In the genomic region with DNA sequence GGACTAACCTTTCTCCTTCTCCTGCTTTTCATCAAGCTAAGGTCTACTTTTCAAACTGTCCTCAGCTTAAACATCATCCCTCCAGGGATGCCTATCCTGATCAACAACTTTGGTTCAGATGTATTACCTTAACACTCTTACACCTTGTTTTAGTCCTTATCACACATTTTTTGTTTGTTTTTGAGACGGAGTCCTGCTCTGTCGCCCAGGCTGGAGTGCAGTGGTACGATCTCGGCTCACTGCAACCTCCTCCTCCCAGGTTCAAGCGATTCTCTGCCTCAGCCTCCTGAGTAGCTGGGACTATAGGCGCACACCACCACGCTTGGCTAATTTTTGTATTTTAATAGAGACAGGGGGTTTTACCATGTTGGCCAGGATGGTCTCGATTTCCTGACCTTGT, we compare ENCODE assay signal across 9 cellular contexts. TPM values are rescaled to one million over a fixed set of nuclear protein-coding genes. Genes with fewer than 3 reads are reported as not detected.
DNase-seq lines count a peak whose midpoint lies in the region; ATAC-seq, FAIRE-seq and TF ChIP-seq lines count a peak whose summit lies in the region.
"Not testable (repeated sequence)": the region's sequence is repeated elsewhere in the genome, so short reads cannot be mapped to it uniquely, and the experiment has no call there.
"Had no signal": no experiment of that assay in that cellular context is flagged by ENCODE, and none has a peak within 500 bp of the region (broad histone marks: within the 10 kb centered on the region; RNA-seq: fewer than 3 reads in every experiment).

No MANE protein-coding gene starts in this region.

- H3K56ac ChIP-seq in H1 (replicated peaks; ENCODE audit: insufficient read length, low read depth, low read length) = not testable (repeated sequence)

- H3K79me2 ChIP-seq in SU-DHL-6 (ENCODE audit: insufficient read depth, low read length) (peaks cover 33% of the 10 kb centered on the region), H1 (ENCODE audit: control insufficient read depth in 1 of 2, insufficient read depth in 2 of 2, low read length in 2 of 2) (peaks cover 7 to 33% of the 10 kb centered on the region in 2 experiments), neural cell (replicated peaks; ENCODE audit: insufficient read depth, low read length) (peaks cover 28% of the 10 kb centered on the region)

- not testable (repeated sequence) for H4K5ac ChIP-seq in H1 (ENCODE audit: insufficient read length, low read depth, low read length)

- peak overlapping the region; percentile 80 to 94 (median 88) for H3K9ac ChIP-seq in BLaER1 treated with 17β-estradiol and CSF1 and Interleukin-3, amounts not matched to agents 10 nM and 100 nM
- H3K9ac ChIP-seq in HUES6 (ENCODE audit: low read length) (peak overlapping the region; percentile 81), SU-DHL-6 (ENCODE audit: low read length) (peak overlapping the region; percentile 83), H1 (replicated peaks in 1 of 4; ENCODE audit: extremely low read depth in 1 of 4, low read depth in 3 of 4, low read length in 3 of 4) (peak overlapping the region in 1 of 4 experiments; percentile 52; a peak in 2 of 7 replicates), iPS-20b (ENCODE audit: low read depth, low read length) (peak overlapping the region; percentile 98; the same call in 1 of the 2 replicates), neural cell (ENCODE audit: low read length) (peak overlapping the region; percentile 87)

- H3K14ac ChIP-seq in H1 (ENCODE audit: insufficient read length) = not testable (repeated sequence)

- not testable (repeated sequence) for H2BK12ac ChIP-seq in H1 (ENCODE audit: low read depth, low read length)

- not testable (repeated sequence) for TF ChIP-seq EP300 in H1 (IDR thresholded peaks at IDR 0.05; ENCODE audit: borderline replicate concordance in 1 of 2, low read depth in 2 of 2, low read length in 2 of 2); neural cell (conservative IDR thresholded peaks at IDR 0.05; ENCODE audit: poor library complexity, severe bottlenecking)

- POLR2A ChIA-PET in H1 (lab: Charles Lee; ENCODE audit: partially characterized antibody) = interaction anchor here (1.0 to 2.7 kb wide), 9 partner anchors 10 to 141 kb away, joined by 3 to 13 read pairs (median 6); a partner anchor contains a TSS

- H3K36me3 ChIP-seq in BLaER1 treated with 17β-estradiol and CSF1 and Interleukin-3, amounts not matched to agents 10 nM and 100 nM = peaks cover 24 to 38% (median 34%) of the 10 kb centered on the region in 11 experiments
- peaks cover 28% of the 10 kb centered on the region for H3K36me3 ChIP-seq in HUES6 (ENCODE audit: control insufficient read depth, insufficient read depth, low read length)
- not testable (repeated sequence) for H3K36me3 ChIP-seq in SU-DHL-6 (ENCODE audit: low read length); neural cell (ENCODE audit: insufficient read depth, low read length)
- peaks cover 6 to 24% (median 20%) of the 10 kb centered on the region in 4 experiments; a peak in 7 of 8 replicates for H3K36me3 ChIP-seq in H1 (ENCODE audit: control insufficient read depth in 2 of 4, insufficient read depth in 4 of 4, low read length in 3 of 4)
- peaks cover 24% of the 10 kb centered on the region for H3K36me3 ChIP-seq in iPS-20b (ENCODE audit: insufficient read depth, low read depth, low read length)

- not testable (repeated sequence) for H3K23me2 ChIP-seq in H1 (ENCODE audit: low read depth, low read length)

- not testable (repeated sequence) for ATAC-seq in activated naive CD4-positive, alpha-beta T cell treated with anti-CD3 and anti-CD28 coated beads, Interleukin-2, amount 50 U/mL, for 72 hours; stimulated activated naive CD8-positive, alpha-beta T cell treated with anti-CD3 and anti-CD28 coated beads, Interleukin-15, amount 100 ng/mL, for 72 hours

- H3K9me2 ChIP-seq in SU-DHL-6 (replicated peaks; ENCODE audit: insufficient read depth, low read length); neural cell (ENCODE audit: insufficient read depth, low read length): not testable (repeated sequence)

- TF ChIP-seq RAD21 in H1 (IDR thresholded peaks at IDR 0.05 in 1 of 2, conservative IDR thresholded peaks at IDR 0.05 in 1 of 2; ENCODE audit: low read depth in 2 of 2, low read length in 2 of 2); neural cell (conservative IDR thresholded peaks at IDR 0.05): not testable (repeated sequence)

- H2BK120ac ChIP-seq in H1 (replicated peaks; ENCODE audit: low read depth, low read length) = not testable (repeated sequence)

- H3K4ac ChIP-seq in H1 (replicated peaks; ENCODE audit: insufficient read length, low read depth, low read length) = not testable (repeated sequence)

- peaks cover 22 to 29% (median 24%) of the 10 kb centered on the region in 10 experiments for H3K4me1 ChIP-seq in BLaER1 treated with 17β-estradiol and CSF1 and Interleukin-3, amounts not matched to agents 10 nM and 100 nM
- not testable (repeated sequence) for H3K4me1 ChIP-seq in HUES6 (ENCODE audit: control insufficient read depth, insufficient read depth, low read length); H1 (replicated peaks in 1 of 4; ENCODE audit: control insufficient read depth in 3 of 4, insufficient read depth in 4 of 4, low read length in 3 of 4); iPS-20b (ENCODE audit: insufficient read depth, low read length)

- not testable (repeated sequence) for H3K18ac ChIP-seq in H1 (ENCODE audit: extremely low read depth, low read length)

- CTCF ChIA-PET in H1 (lab: Charles Lee; ENCODE audit: partially characterized antibody) = interaction anchor here (1.0 to 1.2 kb wide), 3 partner anchors 13 to 63 kb away, joined by 3 to 5 read pairs (median 4); a partner anchor contains a TSS

- TF ChIP-seq POLR2A in H1 (IDR thresholded peaks at IDR 0.05; ENCODE audit: control extremely low read depth in 1 of 2, low read depth in 2 of 2, low read length in 2 of 2) = not testable (repeated sequence)

- not testable (repeated sequence) for H3K9me3 ChIP-seq in BLaER1 treated with 17β-estradiol and CSF1 and Interleukin-3, amounts not matched to agents 10 nM and 100 nM (replicated peaks in 1 of 11); HUES6 (ENCODE audit: control insufficient read depth, insufficient read depth, low read depth, low read length); SU-DHL-6 (ENCODE audit: insufficient read depth, low read length); H1 (ENCODE audit: insufficient read depth in 2 of 2, low read depth in 1 of 2, low read length in 1 of 2); iPS-20b (ENCODE audit: insufficient read depth, low read depth, low read length); neural cell (ENCODE audit: low read length)

- peak overlapping the region; percentile 67 to 89 (median 79) for H3K4me3 ChIP-seq in BLaER1 treated with 17β-estradiol and CSF1 and Interleukin-3, amounts not matched to agents 10 nM and 100 nM
- peak overlapping the region; percentile 96 for H3K4me3 ChIP-seq in HUES6 (ENCODE audit: low read depth, low read length)
- H3K4me3 ChIP-seq in SU-DHL-6 (ENCODE audit: insufficient read depth, low read length, poor library complexity, severe bottlenecking) = peak overlapping the region; percentile 88
- peak overlapping the region; percentile 70 to 98 (median 95); a peak in 5 of 8 replicates for H3K4me3 ChIP-seq in H1 (ENCODE audit: extremely low read depth in 1 of 4, insufficient read depth in 2 of 4, low read depth in 3 of 4, low read length in 4 of 4)
- H3K4me3 ChIP-seq in iPS-20b (ENCODE audit: low read length) = peak overlapping the region; percentile 100
- H3K4me3 ChIP-seq in neural cell (ENCODE audit: low read length) = peak overlapping the region; percentile 70

- H4K8ac ChIP-seq in H1 (ENCODE audit: extremely low read depth, insufficient read depth, low read length) = not testable (repeated sequence)

- DNase-seq in activated naive CD4-positive, alpha-beta T cell treated with anti-CD3 and anti-CD28 coated beads, Interleukin-2, amount 50 U/mL, for 72 hours (ENCODE audit: low spot score in 2 of 2); H1 (ENCODE audit: low read depth in 1 of 2, low spot score in 2 of 2); stimulated activated naive CD8-positive, alpha-beta T cell treated with anti-CD3 and anti-CD28 coated beads, Interleukin-15, amount 100 ng/mL, for 72 hours: not testable (repeated sequence)

- H2BK20ac ChIP-seq in H1 (ENCODE audit: low read length) = not testable (repeated sequence)

- H4K20me1 ChIP-seq in BLaER1 treated with 17β-estradiol and CSF1 and Interleukin-3, amounts not matched to agents 10 nM and 100 nM; SU-DHL-6 (ENCODE audit: low read depth, low read length); H1 (replicated peaks in 1 of 2; ENCODE audit: control insufficient read depth in 1 of 2, insufficient read depth in 2 of 2, low read length in 2 of 2); neural cell (ENCODE audit: insufficient read depth): not testable (repeated sequence)

- FAIRE-seq in H1 (lab: Jason Lieb, UNC) = not testable (repeated sequence)

- not testable (repeated sequence) for H3F3A ChIP-seq in SU-DHL-6 (ENCODE audit: insufficient read depth); neural cell (ENCODE audit: insufficient read depth, low read length, poor library complexity, severe bottlenecking)

- not testable (repeated sequence) for H4K91ac ChIP-seq in H1 (replicated peaks; ENCODE audit: insufficient read length, low read length)

- not testable (repeated sequence) for H3K79me1 ChIP-seq in H1 (ENCODE audit: low read depth, low read length)

- WGBS in H1 (ENCODE audit: extremely low coverage in 1 of 2, insufficient coverage in 1 of 2, insufficient read length in 1 of 2, insufficient replicate concordance in 2 of 2, low coverage in 1 of 2, low lambda C conversion rate in 2 of 2, missing lambda C conversion rate in 1 of 2), 2 experiments = 84% methylated on average over 8 of the region's 8 CpGs; no CpG with 5 or more reads in 1 of the 2 experiments

- peak overlapping the region; percentile 91 to 93 for H3K27ac Mint-ChIP-seq in activated naive CD4-positive, alpha-beta T cell treated with anti-CD3 and anti-CD28 coated beads, Interleukin-2, amount 50 U/mL, for 72 hours
- peak overlapping the region in 1 of 2 donors; percentile 75 for H3K27ac Mint-ChIP-seq in stimulated activated naive CD8-positive, alpha-beta T cell treated with anti-CD3 and anti-CD28 coated beads, Interleukin-15, amount 100 ng/mL, for 72 hours

- not testable (repeated sequence) for H2AFZ ChIP-seq in SU-DHL-6 (ENCODE audit: low read depth, low read length, severe bottlenecking); H1 (ENCODE audit: low read length); neural cell (ENCODE audit: low read depth, low read length)

- peak overlapping the region; percentile 98 to 99 for H3K4me3 Mint-ChIP-seq in stimulated activated naive CD8-positive, alpha-beta T cell treated with anti-CD3 and anti-CD28 coated beads, Interleukin-15, amount 100 ng/mL, for 72 hours

- H2AK5ac ChIP-seq in H1 (ENCODE audit: low read depth, low read length) = not testable (repeated sequence)

- H2BK5ac ChIP-seq in H1 (ENCODE audit: low read depth, low read length) = not testable (repeated sequence)

- not testable (repeated sequence) for TF ChIP-seq CTCF in SU-DHL-6 (IDR thresholded peaks at IDR 0.05; ENCODE audit: insufficient read depth, low read length, poor library complexity, severe bottlenecking); H1 (IDR thresholded peaks at IDR 0.05; ENCODE audit: control extremely low read depth in 1 of 3, insufficient read depth in 1 of 3, low read depth in 1 of 3, low read length in 3 of 3); neural cell (IDR thresholded peaks at IDR 0.05; ENCODE audit: poor library complexity, severe bottlenecking)

- H3K27ac ChIP-seq in BLaER1 treated with 17β-estradiol and CSF1 and Interleukin-3, amounts not matched to agents 10 nM and 100 nM = peak overlapping the region in 10 of 11 experiments; percentile 79 to 93 (median 88); a peak in 15 of 22 replicates
- not testable (repeated sequence) for H3K27ac ChIP-seq in HUES6 (ENCODE audit: low read depth, low read length); SU-DHL-6 (ENCODE audit: low read depth, low read length); H1 (ENCODE audit: low read depth, low read length); iPS-20b (ENCODE audit: low read length); neural cell (ENCODE audit: low read length)

- peak overlapping the region; percentile 88 to 98 (median 94) for H3K4me2 ChIP-seq in BLaER1 treated with 17β-estradiol and CSF1 and Interleukin-3, amounts not matched to agents 10 nM and 100 nM
- H3K4me2 ChIP-seq in SU-DHL-6 (ENCODE audit: low read depth, low read length, poor library complexity, severe bottlenecking) (peak overlapping the region; percentile 90), H1 (ENCODE audit: insufficient read depth in 1 of 2, low read depth in 2 of 2, low read length in 2 of 2) (peak overlapping the region; percentile 70 to 73), neural cell (ENCODE audit: low read length) (peak overlapping the region; percentile 83)

- not testable (repeated sequence) for H3K27me3 Mint-ChIP-seq in stimulated activated naive CD8-positive, alpha-beta T cell treated with anti-CD3 and anti-CD28 coated beads, Interleukin-15, amount 100 ng/mL, for 72 hours

- peaks cover 11 to 23% of the 10 kb centered on the region in 2 donors for H3K36me3 Mint-ChIP-seq in activated naive CD4-positive, alpha-beta T cell treated with anti-CD3 and anti-CD28 coated beads, Interleukin-2, amount 50 U/mL, for 72 hours

- H2BK15ac ChIP-seq in H1 (ENCODE audit: low read length) = not testable (repeated sequence)

- H3K23ac ChIP-seq in H1 (ENCODE audit: insufficient read length) = not testable (repeated sequence)

- peaks cover 22% of the 10 kb centered on the region for H3K4me1 Mint-ChIP-seq in stimulated activated naive CD8-positive, alpha-beta T cell treated with anti-CD3 and anti-CD28 coated beads, Interleukin-15, amount 100 ng/mL, for 72 hours

- not testable (repeated sequence) for H3K27me3 ChIP-seq in BLaER1 treated with 17β-estradiol and CSF1 and Interleukin-3, amounts not matched to agents 10 nM and 100 nM; HUES6 (ENCODE audit: control insufficient read depth, insufficient read depth, low read length); SU-DHL-6 (ENCODE audit: low read length); H1 (replicated peaks in 1 of 4; ENCODE audit: control insufficient read depth in 3 of 4, extremely low read depth in 1 of 4, insufficient read depth in 3 of 4, low read length in 3 of 4); iPS-20b (ENCODE audit: insufficient read depth, low read length); neural cell (ENCODE audit: insufficient read depth, low read depth, low read length)

- H3K9me3 Mint-ChIP-seq in activated naive CD4-positive, alpha-beta T cell treated with anti-CD3 and anti-CD28 coated beads, Interleukin-2, amount 50 U/mL, for 72 hours; stimulated activated naive CD8-positive, alpha-beta T cell treated with anti-CD3 and anti-CD28 coated beads, Interleukin-15, amount 100 ng/mL, for 72 hours: not testable (repeated sequence)

RNA-seq across cellular contexts. Expression of a gene that starts 1.3 kb away (rescaled TPM):
- 10 to 100 TPM; 61.3 to 67.0 TPM for total RNA-seq in activated naive CD4-positive, alpha-beta T cell treated with anti-CD3 and anti-CD28 coated beads, Interleukin-2, amount 50 U/mL, for 72 hours
- total RNA-seq in H1 (2021; fragmentation: NEBNext Ultra II Directional; extraction: Animal tissue kit (Norgen Biotek cat#: 25700)) = 114 and 121 TPM in 2 replicates
- polyA plus RNA-seq in H1 (2011; rRNA removed) = 86.6 and 86.8 TPM in 2 replicates
- 99.8 TPM for polyA plus RNA-seq in H1 (2011; cell fraction: cytosol; rRNA removed)
- 61.7 TPM for polyA plus RNA-seq in H1 (2011; cell fraction: nucleus; rRNA removed)
- 65.7 to 82.1 TPM (median 76.8 TPM) in 4 replicates for polyA plus RNA-seq in H1 (2012, experiment 1 of 2)
- 109 TPM for polyA plus RNA-seq in H1 (2012, experiment 2 of 2)
- 69.0 TPM for polyA plus RNA-seq in H1 (2013, experiment 1 of 2)
- polyA plus RNA-seq in H1 (2013, experiment 2 of 2) = 68.5 TPM
- 41.6 and 45.9 TPM in 2 replicates for polyA minus RNA-seq in H1 (2011; rRNA and poly(A)+ RNA removed)
- 33.5 TPM for polyA minus RNA-seq in H1 (2011; cell fraction: cytosol; rRNA and poly(A)+ RNA removed)
- polyA minus RNA-seq in H1 (2011; cell fraction: nucleus; rRNA and poly(A)+ RNA removed) = 19.4 TPM
- polyA plus RNA-seq in neural cell = 232 and 275 TPM in 2 replicates
- 118 and 129 TPM in 2 replicates for polyA minus RNA-seq in neural cell

RNA-seq across cellular contexts. Expression of a gene that starts 9.7 kb away (rescaled TPM):
- 100 to 1,000 TPM in 1 of 2 donors, 10 to 100 TPM in 1; 88.0 to 137 TPM for total RNA-seq in activated naive CD4-positive, alpha-beta T cell treated with anti-CD3 and anti-CD28 coated beads, Interleukin-2, amount 50 U/mL, for 72 hours
- total RNA-seq in H1 (2021; fragmentation: NEBNext Ultra II Directional; extraction: Animal tissue kit (Norgen Biotek cat#: 25700)) = 72.5 and 87.5 TPM in 2 replicates
- polyA plus RNA-seq in H1 (2011; rRNA removed) = 96.0 and 105 TPM in 2 replicates
- 75.8 TPM for polyA plus RNA-seq in H1 (2011; cell fraction: cytosol; rRNA removed)
- polyA plus RNA-seq in H1 (2011; cell fraction: nucleus; rRNA removed) = 98.1 TPM
- polyA plus RNA-seq in H1 (2012, experiment 1 of 2) = 43.9 to 54.0 TPM (median 52.0 TPM) in 4 replicates
- 23.6 TPM for polyA plus RNA-seq in H1 (2012, experiment 2 of 2)
- polyA plus RNA-seq in H1 (2013, experiment 1 of 2) = 60.0 TPM
- 57.5 TPM for polyA plus RNA-seq in H1 (2013, experiment 2 of 2)
- 168 and 256 TPM in 2 replicates for polyA minus RNA-seq in H1 (2011; rRNA and poly(A)+ RNA removed)
- polyA minus RNA-seq in H1 (2011; cell fraction: cytosol; rRNA and poly(A)+ RNA removed) = 55.0 TPM
- polyA minus RNA-seq in H1 (2011; cell fraction: nucleus; rRNA and poly(A)+ RNA removed) = 141 TPM
- 66.0 and 66.4 TPM in 2 replicates for polyA plus RNA-seq in neural cell
- 107 and 111 TPM in 2 replicates for polyA minus RNA-seq in neural cell

RNA-seq across cellular contexts. Expression of a gene that starts 12.9 kb away (rescaled TPM):
- total RNA-seq in activated naive CD4-positive, alpha-beta T cell treated with anti-CD3 and anti-CD28 coated beads, Interleukin-2, amount 50 U/mL, for 72 hours = under 1 TPM; 0.77 to 0.78 TPM
- total RNA-seq in H1 (2021; fragmentation: NEBNext Ultra II Directional; extraction: Animal tissue kit (Norgen Biotek cat#: 25700)) = not detected in 2 replicates
- 0.42 and 0.63 TPM in 2 replicates for polyA plus RNA-seq in H1 (2011; rRNA removed)
- 0.27 TPM for polyA plus RNA-seq in H1 (2011; cell fraction: cytosol; rRNA removed)
- polyA plus RNA-seq in H1 (2011; cell fraction: nucleus; rRNA removed) = 0.74 TPM
- 1.1 to 1.2 TPM in 2 of 4 replicates, not detected in the others for polyA plus RNA-seq in H1 (2012, experiment 1 of 2)
- not detected for polyA plus RNA-seq in H1 (2012, experiment 2 of 2)
- not detected for polyA plus RNA-seq in H1 (2013, experiment 1 of 2)
- 0.17 TPM for polyA plus RNA-seq in H1 (2013, experiment 2 of 2)
- polyA minus RNA-seq in H1 (2011; rRNA and poly(A)+ RNA removed) = not detected in 2 replicates
- not detected for polyA minus RNA-seq in H1 (2011; cell fraction: cytosol; rRNA and poly(A)+ RNA removed)
- not detected for polyA minus RNA-seq in H1 (2011; cell fraction: nucleus; rRNA and poly(A)+ RNA removed)
- not detected in 2 replicates for polyA plus RNA-seq in neural cell
- not detected in 2 replicates for polyA minus RNA-seq in neural cell
- total RNA-seq: Right ventricle myocardium inferior had no signal

RNA-seq across cellular contexts. Expression of a gene that starts 22.7 kb away (rescaled TPM):
- total RNA-seq in activated naive CD4-positive, alpha-beta T cell treated with anti-CD3 and anti-CD28 coated beads, Interleukin-2, amount 50 U/mL, for 72 hours = 10 to 100 TPM; 62.3 to 83.9 TPM
- 44.5 and 46.2 TPM in 2 replicates for total RNA-seq in H1 (2021; fragmentation: NEBNext Ultra II Directional; extraction: Animal tissue kit (Norgen Biotek cat#: 25700))
- 13.6 and 17.3 TPM in 2 replicates for polyA plus RNA-seq in H1 (2011; rRNA removed)
- 24.2 TPM for polyA plus RNA-seq in H1 (2011; cell fraction: cytosol; rRNA removed)
- 34.6 TPM for polyA plus RNA-seq in H1 (2011; cell fraction: nucleus; rRNA removed)
- polyA plus RNA-seq in H1 (2012, experiment 1 of 2) = 47.7 to 56.4 TPM (median 51.1 TPM) in 4 replicates
- polyA plus RNA-seq in H1 (2012, experiment 2 of 2) = 39.8 TPM
- 46.5 TPM for polyA plus RNA-seq in H1 (2013, experiment 1 of 2)
- 43.1 TPM for polyA plus RNA-seq in H1 (2013, experiment 2 of 2)
- polyA minus RNA-seq in H1 (2011; rRNA and poly(A)+ RNA removed) = 8.7 and 9.6 TPM in 2 replicates
- polyA minus RNA-seq in H1 (2011; cell fraction: cytosol; rRNA and poly(A)+ RNA removed) = 8.2 TPM
- 6.5 TPM for polyA minus RNA-seq in H1 (2011; cell fraction: nucleus; rRNA and poly(A)+ RNA removed)
- polyA plus RNA-seq in neural cell = 91.1 and 106 TPM in 2 replicates
- polyA minus RNA-seq in neural cell = 26.3 and 27.7 TPM in 2 replicates

RNA-seq across cellular contexts. Expression of a gene that starts 23.0 kb away (rescaled TPM):
- 10 to 100 TPM in 1 of 2 donors, 1 to 10 TPM in 1; 3.8 to 36.1 TPM for total RNA-seq in activated naive CD4-positive, alpha-beta T cell treated with anti-CD3 and anti-CD28 coated beads, Interleukin-2, amount 50 U/mL, for 72 hours
- 4.9 and 6.0 TPM in 2 replicates for total RNA-seq in H1 (2021; fragmentation: NEBNext Ultra II Directional; extraction: Animal tissue kit (Norgen Biotek cat#: 25700))
- polyA plus RNA-seq in H1 (2011; rRNA removed) (2.4 and 2.5 TPM in 2 replicates), neural cell (13.3 and 16.0 TPM in 2 replicates)
- 4.3 TPM for polyA plus RNA-seq in H1 (2011; cell fraction: cytosol; rRNA removed)
- 5.4 TPM for polyA plus RNA-seq in H1 (2011; cell fraction: nucleus; rRNA removed)
- 4.8 to 6.5 TPM (median 6.0 TPM) in 4 replicates for polyA plus RNA-seq in H1 (2012, experiment 1 of 2)
- 4.9 TPM for polyA plus RNA-seq in H1 (2012, experiment 2 of 2)
- polyA plus RNA-seq in H1 (2013, experiment 1 of 2) = 3.3 TPM
- polyA plus RNA-seq in H1 (2013, experiment 2 of 2) = 3.2 TPM
- polyA minus RNA-seq in H1 (2011; rRNA and poly(A)+ RNA removed) = 5.1 and 7.4 TPM in 2 replicates
- 4.3 TPM for polyA minus RNA-seq in H1 (2011; cell fraction: cytosol; rRNA and poly(A)+ RNA removed)
- polyA minus RNA-seq in H1 (2011; cell fraction: nucleus; rRNA and poly(A)+ RNA removed) = 4.1 TPM
- polyA minus RNA-seq in neural cell = 33.6 and 34.4 TPM in 2 replicates
